ENCODE assay signal across 1 cellular context in the genomic region with DNA sequence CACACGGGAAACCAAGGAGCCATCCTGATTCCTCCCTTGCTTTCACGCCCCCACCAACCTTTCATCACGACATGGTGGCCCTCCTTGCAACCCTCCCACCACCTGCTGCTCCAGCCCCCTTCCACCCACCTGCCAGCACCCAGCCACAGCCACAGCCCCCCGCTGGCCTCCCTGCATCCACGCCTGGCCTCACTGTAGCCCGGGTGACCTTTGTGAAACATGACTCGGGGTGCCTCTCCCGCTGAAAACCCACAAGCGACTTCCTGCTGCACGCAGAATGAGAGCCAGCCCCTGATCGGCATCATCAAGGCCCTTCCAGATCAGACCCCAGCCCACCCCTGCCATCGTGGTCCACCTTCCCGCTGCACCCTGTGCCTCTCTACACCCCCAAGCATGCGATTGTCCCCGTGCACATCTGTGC.
TF ChIP-seq lines count a peak whose summit lies in the region.

No MANE protein-coding gene starts in this region.

TF ChIP-seq in IMR-90, 13 proteins besides CTCF, POLR2A, EP300 and RAD21 (continued from another document):
- TF ChIP-seq, protein P1, sequence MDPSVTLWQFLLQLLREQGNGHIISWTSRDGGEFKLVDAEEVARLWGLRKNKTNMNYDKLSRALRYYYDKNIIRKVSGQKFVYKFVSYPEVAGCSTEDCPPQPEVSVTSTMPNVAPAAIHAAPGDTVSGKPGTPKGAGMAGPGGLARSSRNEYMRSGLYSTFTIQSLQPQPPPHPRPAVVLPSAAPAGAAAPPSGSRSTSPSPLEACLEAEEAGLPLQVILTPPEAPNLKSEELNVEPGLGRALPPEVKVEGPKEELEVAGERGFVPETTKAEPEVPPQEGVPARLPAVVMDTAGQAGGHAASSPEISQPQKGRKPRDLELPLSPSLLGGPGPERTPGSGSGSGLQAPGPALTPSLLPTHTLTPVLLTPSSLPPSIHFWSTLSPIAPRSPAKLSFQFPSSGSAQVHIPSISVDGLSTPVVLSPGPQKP (IDR thresholded peaks at IDR 0.05; ENCODE audit: borderline replicate concordance, low read depth, low read length): no peak
